In genomic region chr12:107093547-107094448, GRCh38 we compare ENCODE assay signal across 8 cellular contexts.
DNase-seq lines count a peak whose midpoint lies in the region; ATAC-seq, FAIRE-seq and TF ChIP-seq lines count a peak whose summit lies in the region.

TSS of gene CRY1 (minus strand) at chr12:107093549. CDS start at chr12:107092961, 588 bp downstream.

- TF ChIP-seq CTCF in AG09319 (IDR thresholded peaks at IDR 0.05; ENCODE audit: low read depth, low read length) = no peak

- ATAC-seq in HG03457 (IDR thresholded peaks at IDR 0.05; ENCODE audit: unreplicated experiment) = peak; percentile 80

- FAIRE-seq in GM19239 (lab: Jason Lieb, UNC) = peak; percentile 45

- DNase-seq in AG09319 (ENCODE audit: extremely low read depth, low read depth) (peak; percentile 85), GM19239 (ENCODE audit: insufficient read length, low spot score) (peak; percentile 60), NCI-H526 treated with DMSO at 0.1 percent for 48 hours (lab: John Stamatoyannopoulos, UW) (peak; percentile 87), dedifferentiated amniotic fluid mesenchymal stem cell (ENCODE audit: extremely low spot score) (peak; percentile 93), left kidney (ENCODE audit: low read depth, low spot score) (peak; percentile 99)
- peak; percentile 89 for DNase-seq in activated CD4-positive, alpha-beta T cell treated with anti-CD3 and anti-CD28 coated beads, Interleukin-2, amount 50 U/mL, for 24 hours (ENCODE audit: low read depth in 1 of 2, low spot score in 1 of 2)
- DNase-seq in stimulated activated CD4-positive, alpha-beta T cell treated with anti-CD3 and anti-CD28 coated beads, Interleukin-1b, Interleukin-23, amount 100 ng/mL, for 4 hours (ENCODE audit: low read depth in 2 of 2) = peak; percentile 87 to 89

Comparison
In these comparisons a context has a peak if more than half of its experiments do, and no peak if none do; other contexts are left out.
1. Peak in every context shown above with its lines: DNase-seq and ATAC-seq.